In genomic region chr11:19713221-19714092, GRCh38 we compare ENCODE assay signal across 8 cellular contexts. TPM values are rescaled to one million over a fixed set of nuclear protein-coding genes. Genes with fewer than 3 reads are reported as not detected.
DNase-seq lines count a peak whose midpoint lies in the region; ATAC-seq and TF ChIP-seq lines count a peak whose summit lies in the region.

No MANE protein-coding gene starts in this region.

- H3K27ac ChIP-seq in WERI-Rb-1 (no peak overlapping the region), gastroesophageal sphincter (peak overlapping the region; percentile 80 to 97 (median 92)), gastrocnemius medialis (peak overlapping the region; percentile 51 to 91 (median 86))

- intact Hi-C loops in gastrocnemius medialis (cut with DNase I; ENCODE audit: low total_unique reads), result loop anchor here (5.0 to 10.0 kb wide), 3 partner anchors 36 to 1319 kb away; partner anchors contain the start of gene LDHA

- H3K4me1 ChIP-seq in gastroesophageal sphincter, result peaks cover 3 to 71% (median 13%) of the 10 kb centered on the region in 3 donors
- H3K4me1 ChIP-seq in gastrocnemius medialis, result peaks cover 12 to 25% of the 10 kb centered on the region in 2 donors

- H3K9me3 ChIP-seq in WERI-Rb-1 (ENCODE audit: severe bottlenecking), result peaks cover 3% of the 10 kb centered on the region
- H3K9me3 ChIP-seq in gastroesophageal sphincter, result no peaks in the 10 kb centered on the region
- no peaks in the 10 kb centered on the region for H3K9me3 ChIP-seq in gastrocnemius medialis

- TF ChIP-seq POLR2A in gastroesophageal sphincter (IDR thresholded peaks at IDR 0.05) (no peak), gastrocnemius medialis (IDR thresholded peaks at IDR 0.05) (no peak)

- H3K4me3 ChIP-seq in AG09309 (ENCODE audit: control insufficient read depth, low read depth, low read length) (peak overlapping the region; percentile 69), WERI-Rb-1 (ENCODE audit: low read depth, low read length) (peak overlapping the region; percentile 41), gastroesophageal sphincter (peak overlapping the region; percentile 69 to 86), gastrocnemius medialis (peak overlapping the region; percentile 55 to 92 (median 68))

- TF ChIP-seq EP300 in gastroesophageal sphincter (IDR thresholded peaks at IDR 0.05), result no peak

- no peak for TF ChIP-seq CTCF in AG09309 (IDR thresholded peaks at IDR 0.05; ENCODE audit: control insufficient read depth, insufficient read depth, low read depth, low read length, missing control alignments)
- no peak for TF ChIP-seq CTCF in WERI-Rb-1 (IDR thresholded peaks at IDR 0.05; ENCODE audit: low read depth, low read length)
- no peak for TF ChIP-seq CTCF in gastroesophageal sphincter (IDR thresholded peaks at IDR 0.05)
- TF ChIP-seq CTCF in gastrocnemius medialis (IDR thresholded peaks at IDR 0.05 in 4 of 5, conservative IDR thresholded peaks at IDR 0.05 in 1 of 5), result no peak

- H3K36me3 ChIP-seq in WERI-Rb-1 (no peaks in the 10 kb centered on the region), gastroesophageal sphincter (no peaks in the 10 kb centered on the region), gastrocnemius medialis (no peaks in the 10 kb centered on the region)

- peaks cover 67% of the 10 kb centered on the region for H3K27me3 ChIP-seq in WERI-Rb-1 (ENCODE audit: insufficient read depth, low read depth, severe bottlenecking)
- no peaks in the 10 kb centered on the region for H3K27me3 ChIP-seq in gastroesophageal sphincter
- H3K27me3 ChIP-seq in gastrocnemius medialis, result peaks cover 19 to 28% (median 22%) of the 10 kb centered on the region in 3 donors

- WGBS in gastroesophageal sphincter (ENCODE audit: low coverage in 1 of 2), 2 donors, result 0% methylated on average over 10 to 22 of the region's 63 CpGs

- peak; percentile 6 for ATAC-seq in GM21423 (IDR thresholded peaks at IDR 0.05; ENCODE audit: unreplicated experiment)
- ATAC-seq in gastroesophageal sphincter, result no peak
- ATAC-seq in gastrocnemius medialis, result peak in 1 of 2 donors; percentile 18
- ATAC-seq in HG02588 (IDR thresholded peaks at IDR 0.05; ENCODE audit: unreplicated experiment), result no peak
- ATAC-seq in HG03039 (IDR thresholded peaks at IDR 0.05; ENCODE audit: unreplicated experiment), result no peak

- DNase-seq in AG09309 (ENCODE audit: low read depth) (no peak), WERI-Rb-1 (no peak), gastrocnemius medialis (no peak), OCI-M2 (lab: John Stamatoyannopoulos, UW; ENCODE audit: unreplicated experiment) (no peak)

- in situ Hi-C loops in gastrocnemius medialis (cut with MboI; ENCODE audit: low sequenced_read_pairs in 4 of 4), result no loop called here

RNA-seq across cellular contexts. Expression of gene NAV2, which starts 0.8 kb away (rescaled TPM):
- total RNA-seq in gastroesophageal sphincter (10 to 100 TPM; 19.5 to 57.1 (median 43.4) TPM), gastrocnemius medialis (1 to 10 TPM; 3.2 to 7.7 (median 5.5) TPM)
